10 cellular contexts compared by ENCODE assay signal in genomic region chr11:17244046-17244445, GRCh38.
DNase-seq lines count a peak whose midpoint lies in the region; ATAC-seq and TF ChIP-seq lines count a peak whose summit lies in the region.
"Had no signal": no experiment of that assay in that cellular context is flagged by ENCODE, and none has a peak within 500 bp of the region (broad histone marks: within the 10 kb centered on the region; RNA-seq: fewer than 3 reads in every experiment).

No MANE protein-coding gene starts in this region.

- ATAC-seq in GM19025 (IDR thresholded peaks at IDR 0.05; ENCODE audit: low read depth, unreplicated experiment), result peak; percentile 79
- ATAC-seq in HG02610 (IDR thresholded peaks at IDR 0.05; ENCODE audit: unreplicated experiment), result peak; percentile 96
- peak; percentile 93 for ATAC-seq in HG03469 (IDR thresholded peaks at IDR 0.05; ENCODE audit: unreplicated experiment)
- peak; percentile 95 for ATAC-seq in stimulated activated effector memory CD8-positive, alpha-beta T cell treated with anti-CD3 and anti-CD28 coated beads, Interleukin-12 subunit alpha, Interleukin-12 subunit beta, amount 100 ng/mL, for 72 hours
- no peak for ATAC-seq in GM18519 (IDR thresholded peaks at IDR 0.05; ENCODE audit: low FRiP score, unreplicated experiment)

- no peak for TF ChIP-seq CTCF in tibial artery (IDR thresholded peaks at IDR 0.05)

- peak overlapping the region; percentile 11 for H3K4me3 Mint-ChIP-seq in stimulated activated effector memory CD8-positive, alpha-beta T cell treated with anti-CD3 and anti-CD28 coated beads, Interleukin-12 subunit alpha, Interleukin-12 subunit beta, amount 100 ng/mL, for 72 hours
- H3K4me3 Mint-ChIP-seq: activated CD4-positive, alpha-beta memory T cell treated with anti-CD3 and anti-CD28 coated beads, Interleukin-2, amount 10 ng/mL, durations not matched to agents 7 days and 5 days; naive B cell had no signal

- peaks cover 7% of the 10 kb centered on the region for H3K36me3 Mint-ChIP-seq in stimulated activated effector memory CD8-positive, alpha-beta T cell treated with anti-CD3 and anti-CD28 coated beads, Interleukin-12 subunit alpha, Interleukin-12 subunit beta, amount 100 ng/mL, for 72 hours
- H3K36me3 Mint-ChIP-seq: naive B cell had no signal

- peak; percentile 2 to 58 for DNase-seq in stimulated activated effector memory CD8-positive, alpha-beta T cell treated with anti-CD3 and anti-CD28 coated beads, Interleukin-12 subunit alpha, Interleukin-12 subunit beta, amount 100 ng/mL, for 72 hours (ENCODE audit: low spot score in 2 of 2)
- DNase-seq in NCI-H345 (lab: John Stamatoyannopoulos, UW) (no peak), tibial artery (no peak)
- DNase-seq: activated CD4-positive, alpha-beta memory T cell treated with anti-CD3 and anti-CD28 coated beads, Interleukin-2, amount 10 ng/mL, durations not matched to agents 7 days and 5 days; naive B cell; NCI-H446 treated with DMSO at 0.1 percent for 48 hours had no signal

- no peak overlapping the region for H3K27ac Mint-ChIP-seq in stimulated activated effector memory CD8-positive, alpha-beta T cell treated with anti-CD3 and anti-CD28 coated beads, Interleukin-12 subunit alpha, Interleukin-12 subunit beta, amount 100 ng/mL, for 72 hours
- H3K27ac Mint-ChIP-seq: activated CD4-positive, alpha-beta memory T cell treated with anti-CD3 and anti-CD28 coated beads, Interleukin-2, amount 10 ng/mL, durations not matched to agents 7 days and 5 days; naive B cell had no signal

- no peaks in the 10 kb centered on the region for H3K27me3 ChIP-seq in tibial artery

- H3K9me3 ChIP-seq in tibial artery, result no peaks in the 10 kb centered on the region

- H3K4me1 ChIP-seq in tibial artery, result no peaks in the 10 kb centered on the region

- intact Hi-C loops in tibial artery (cut with DNase I; ENCODE audit: low total_unique reads), result no loop called here

- H3K4me1 Mint-ChIP-seq in stimulated activated effector memory CD8-positive, alpha-beta T cell treated with anti-CD3 and anti-CD28 coated beads, Interleukin-12 subunit alpha, Interleukin-12 subunit beta, amount 100 ng/mL, for 72 hours, result peaks cover 6% of the 10 kb centered on the region

- H3K27ac ChIP-seq in tibial artery, result no peak overlapping the region

- H3K9me3 Mint-ChIP-seq in stimulated activated effector memory CD8-positive, alpha-beta T cell treated with anti-CD3 and anti-CD28 coated beads, Interleukin-12 subunit alpha, Interleukin-12 subunit beta, amount 100 ng/mL, for 72 hours, result no peaks in the 10 kb centered on the region
- H3K9me3 Mint-ChIP-seq: activated CD4-positive, alpha-beta memory T cell treated with anti-CD3 and anti-CD28 coated beads, Interleukin-2, amount 10 ng/mL, durations not matched to agents 7 days and 5 days had no signal

- no peak overlapping the region for H3K4me3 ChIP-seq in tibial artery

- no peaks in the 10 kb centered on the region for H3K36me3 ChIP-seq in tibial artery

Comparison
In these comparisons a context has a peak if more than half of its experiments do, and no peak if none do; other contexts are left out.
1. DNase-seq: peak in stimulated activated effector memory CD8-positive, alpha-beta T cell treated with anti-CD3 and anti-CD28 coated beads, Interleukin-12 subunit alpha, Interleukin-12 subunit beta, amount 100 ng/mL, for 72 hours (2 of 2); none in NCI-H345 (single experiment) and tibial artery (0 of 2).